ENCODE assay signal across 11 cellular contexts in genomic region chr9:72356019-72356653, GRCh38. TPM values are rescaled to one million over a fixed set of nuclear protein-coding genes. Genes with fewer than 3 reads are reported as not detected.
A peak's percentile ranks its signal among the peaks of the same experiment; 100 is the strongest.
DNase-seq lines count a peak whose midpoint lies in the region; ATAC-seq and TF ChIP-seq lines count a peak whose summit lies in the region.
"Had no signal": no experiment of that assay in that cellular context is flagged by ENCODE, and none has a peak within 500 bp of the region (broad histone marks: within the 10 kb centered on the region; RNA-seq: fewer than 3 reads in every experiment).

No MANE protein-coding gene starts in this region.

- intact Hi-C loops in thyroid gland (cut with DNase I), result no loop called here

- H3K27ac ChIP-seq in thyroid gland, result peak overlapping the region; percentile 38 to 100 (median 100)

- no peak for TF ChIP-seq POLR2A in thyroid gland (IDR thresholded peaks at IDR 0.05)

- no peak for TF ChIP-seq CTCF in thyroid gland (IDR thresholded peaks at IDR 0.05)

- peak overlapping the region; percentile 91 for H3K27ac Mint-ChIP-seq in activated T-cell treated with anti-CD3 and anti-CD28 coated beads, Interleukin-2, amount 50 U/mL, for 72 hours
- peak overlapping the region; percentile 80 for H3K27ac Mint-ChIP-seq in activated naive CD8-positive, alpha-beta T cell
- H3K27ac Mint-ChIP-seq in immature natural killer cell, result peak overlapping the region in 5 of 6 donors; percentile 69 to 87 (median 84)

- H3K36me3 ChIP-seq in thyroid gland, result peaks cover 34 to 56% of the 10 kb centered on the region in 2 donors

- H3K4me1 ChIP-seq in thyroid gland, result peaks cover 55 to 64% of the 10 kb centered on the region in 2 donors

- H3K4me3 ChIP-seq in thyroid gland (replicated peaks in 1 of 3), result no peak overlapping the region

- H3K27me3 Mint-ChIP-seq in activated T-cell treated with anti-CD3 and anti-CD28 coated beads, Interleukin-2, amount 50 U/mL, for 72 hours (ENCODE audit: low read depth), result no peaks in the 10 kb centered on the region
- H3K27me3 Mint-ChIP-seq in activated naive CD8-positive, alpha-beta T cell, result no peaks in the 10 kb centered on the region
- peaks cover 0 to 2% (median 0%) of the 10 kb centered on the region in 3 donors for H3K27me3 Mint-ChIP-seq in immature natural killer cell (ENCODE audit: low read depth in 3 of 3)

- ATAC-seq in activated T-cell treated with anti-CD3 and anti-CD28 coated beads, Interleukin-2, amount 50 U/mL, for 72 hours (replicated peaks in 1 of 2), result peak in 1 of 2 donors; percentile 14
- no peak for ATAC-seq in HG03439 (IDR thresholded peaks at IDR 0.05; ENCODE audit: unreplicated experiment)

- H3K36me3 Mint-ChIP-seq in activated T-cell treated with anti-CD3 and anti-CD28 coated beads, Interleukin-2, amount 50 U/mL, for 72 hours (ENCODE audit: insufficient read depth in 2 of 2), result peaks cover 9 to 46% of the 10 kb centered on the region in 2 donors
- H3K36me3 Mint-ChIP-seq in activated naive CD8-positive, alpha-beta T cell, result peaks cover 22% of the 10 kb centered on the region
- peaks cover 17 to 56% (median 26%) of the 10 kb centered on the region in 3 donors for H3K36me3 Mint-ChIP-seq in immature natural killer cell

- no peaks in the 10 kb centered on the region for H3K9me3 ChIP-seq in thyroid gland

- no peaks in the 10 kb centered on the region for H3K9me3 Mint-ChIP-seq in activated T-cell treated with anti-CD3 and anti-CD28 coated beads, Interleukin-2, amount 50 U/mL, for 72 hours
- H3K9me3 Mint-ChIP-seq in activated naive CD8-positive, alpha-beta T cell (ENCODE audit: low read depth), result no peaks in the 10 kb centered on the region
- H3K9me3 Mint-ChIP-seq in immature natural killer cell, result no peaks in the 10 kb centered on the region

- peak overlapping the region in 1 of 2 donors; percentile 36 for H3K4me3 Mint-ChIP-seq in activated T-cell treated with anti-CD3 and anti-CD28 coated beads, Interleukin-2, amount 50 U/mL, for 72 hours
- H3K4me3 Mint-ChIP-seq in activated naive CD8-positive, alpha-beta T cell, result no peak overlapping the region
- H3K4me3 Mint-ChIP-seq in immature natural killer cell, result peak overlapping the region in 2 of 5 donors; percentile 10 to 41

- WGBS in thyroid gland, 2 donors, result 43 to 44% methylated on average over 10 of the region's 10 CpGs

- no peaks in the 10 kb centered on the region for H3K27me3 ChIP-seq in thyroid gland

- no peak for DNase-seq in activated T-cell treated with anti-CD3 and anti-CD28 coated beads, Interleukin-2, amount 50 U/mL, for 72 hours
- DNase-seq in activated T-cell treated with anti-CD3 and anti-CD28 coated beads for 4 hours (no peak), immature natural killer cell (no peak), thyroid gland (no peak), NCI-H1105 (lab: John Stamatoyannopoulos, UW) (no peak), dermis blood vessel endothelial cell (no peak)
- DNase-seq: central memory CD4-positive, alpha-beta T cell; NCI-H2029; T1000 had no signal

- peaks cover 60% of the 10 kb centered on the region for H3K4me1 Mint-ChIP-seq in activated T-cell treated with anti-CD3 and anti-CD28 coated beads, Interleukin-2, amount 50 U/mL, for 72 hours (ENCODE audit: low read depth)
- H3K4me1 Mint-ChIP-seq in activated naive CD8-positive, alpha-beta T cell (ENCODE audit: low read depth), result peaks cover 68% of the 10 kb centered on the region
- H3K4me1 Mint-ChIP-seq in immature natural killer cell, result peaks cover 54 to 80% of the 10 kb centered on the region in 2 donors

RNA-seq across cellular contexts. Expression of gene ZFAND5, which starts 8.9 kb away (rescaled TPM):
- 100 to 1,000 TPM; 116 to 117 TPM for total RNA-seq in activated T-cell treated with anti-CD3 and anti-CD28 coated beads, Interleukin-2, amount 50 U/mL, for 72 hours
- 10 to 100 TPM; 44.2 to 95.7 (median 53.7) TPM for polyA plus RNA-seq in immature natural killer cell
- 100 to 1,000 TPM; 165 to 229 (median 211) TPM for total RNA-seq in thyroid gland
- 91.6 and 98.9 TPM in 2 replicates for total RNA-seq in dermis blood vessel endothelial cell
